Comparison of ENCODE assay signal across 1 cellular context in genomic region chr1:225896937-225897549, GRCh38.
A peak's percentile ranks its signal among the peaks of the same experiment; 100 is the strongest.
TF ChIP-seq lines count a peak whose summit lies in the region.

No MANE protein-coding gene starts in this region.

TF ChIP-seq in HepG2, 621 proteins besides CTCF, POLR2A, EP300 and RAD21 (continued from another document and continues in another):
- TF ChIP-seq ZNF280D (CRISPR knock-in tag; IDR thresholded peaks at IDR 0.05) (0 out of 2 replicates have a peak, but pooled peaks have one; percentile 19), SALL2 (CRISPR knock-in tag; IDR thresholded peaks at IDR 0.05) (no peak), AKNA (CRISPR knock-in tag; IDR thresholded peaks at IDR 0.05; ENCODE audit: borderline replicate concordance) (no peak), CEBPZ (IDR thresholded peaks at IDR 0.05; ENCODE audit: low read length) (no peak), MXI1 (IDR thresholded peaks at IDR 0.05; ENCODE audit: borderline replicate concordance, low read depth, low read length) (0 out of 3 replicates have a peak, but pooled peaks have one; percentile 15), KLF12 (CRISPR knock-in tag; IDR thresholded peaks at IDR 0.05; ENCODE audit: borderline replicate concordance) (0 out of 2 replicates have a peak, but pooled peaks have one; percentile 35), MED8 (CRISPR knock-in tag; IDR thresholded peaks at IDR 0.05; ENCODE audit: insufficient replicate concordance) (no peak), ZFP41 (CRISPR knock-in tag; IDR thresholded peaks at IDR 0.05; ENCODE audit: borderline replicate concordance) (no peak), TFAP4 (IDR thresholded peaks at IDR 0.05; ENCODE audit: borderline replicate concordance, low read depth) (no peak), SPEN (CRISPR knock-in tag; IDR thresholded peaks at IDR 0.05; ENCODE audit: low read depth) (no peak), FOXO4 (CRISPR knock-in tag; conservative IDR thresholded peaks at IDR 0.05) (no peak), ZNF235 (CRISPR knock-in tag; IDR thresholded peaks at IDR 0.05; ENCODE audit: borderline replicate concordance) (no peak), ZNF512 (CRISPR knock-in tag; IDR thresholded peaks at IDR 0.05) (no peak), NR3C1 (CRISPR knock-in tag; IDR thresholded peaks at IDR 0.05) (no peak), SMYD3 (CRISPR knock-in tag; IDR thresholded peaks at IDR 0.05) (no peak), THYN1 (CRISPR knock-in tag; IDR thresholded peaks at IDR 0.05; ENCODE audit: borderline replicate concordance, low read depth) (no peak), SOX5 (CRISPR knock-in tag; IDR thresholded peaks at IDR 0.05; ENCODE audit: borderline replicate concordance) (peak; percentile 14; the same call in 1 of the 2 replicates), TBX2 (CRISPR knock-in tag; IDR thresholded peaks at IDR 0.05; ENCODE audit: borderline replicate concordance) (no peak), NFE2 (CRISPR knock-in tag; IDR thresholded peaks at IDR 0.05) (no peak), BCL3 (CRISPR knock-in tag; IDR thresholded peaks at IDR 0.05) (0 out of 2 replicates have a peak, but pooled peaks have one; percentile 35), KAT2B (IDR thresholded peaks at IDR 0.05; ENCODE audit: borderline replicate concordance, low read depth, low read length) (no peak), ZNF598 (CRISPR knock-in tag; IDR thresholded peaks at IDR 0.05; ENCODE audit: borderline replicate concordance) (no peak), TRIM22 (IDR thresholded peaks at IDR 0.05) (no peak), SNAPC4 (CRISPR knock-in tag; IDR thresholded peaks at IDR 0.05) (no peak), ZSCAN9 (CRISPR knock-in tag; IDR thresholded peaks at IDR 0.05; ENCODE audit: borderline replicate concordance) (no peak), CREB1 (IDR thresholded peaks at IDR 0.05) (no peak), CREB1 (CRISPR knock-in tag; IDR thresholded peaks at IDR 0.05) (no peak), SIX1 (CRISPR knock-in tag; IDR thresholded peaks at IDR 0.05; ENCODE audit: borderline replicate concordance) (no peak), NR2F6 (IDR thresholded peaks at IDR 0.05) (no peak), NR2F6 (CRISPR knock-in tag; IDR thresholded peaks at IDR 0.05) (0 out of 2 replicates have a peak, but pooled peaks have one; percentile 9)
